12 cellular contexts compared by ENCODE assay signal in genomic region chr4:41177016-41177415, GRCh38. TPM values are rescaled to one million over a fixed set of nuclear protein-coding genes. Genes with fewer than 3 reads are reported as not detected.
A peak's percentile ranks its signal among the peaks of the same experiment; 100 is the strongest.
DNase-seq lines count a peak whose midpoint lies in the region; ATAC-seq, FAIRE-seq and TF ChIP-seq lines count a peak whose summit lies in the region.
"Had no signal": no experiment of that assay in that cellular context is flagged by ENCODE, and none has a peak within 500 bp of the region (broad histone marks: within the 10 kb centered on the region; RNA-seq: fewer than 3 reads in every experiment).

No MANE protein-coding gene starts in this region.

- H2AFZ ChIP-seq in HepG2 (ENCODE audit: low read length), result no peak overlapping the region

- ATAC-seq in HepG2, result peak; percentile 94

- H3K9me3 ChIP-seq in HepG2 (ENCODE audit: low read length) (no peaks in the 10 kb centered on the region), ovary (no peaks in the 10 kb centered on the region), Peyer's patch (no peaks in the 10 kb centered on the region)

- no TSS peak for BruUV-seq in HepG2 (replicated peaks; lab: Mats Ljungman, UMichigan)

- no peaks in the 10 kb centered on the region for H3K36me3 ChIP-seq in HepG2 (replicated peaks in 1 of 2; ENCODE audit: control insufficient read depth in 1 of 2, insufficient read depth in 2 of 2, low read length in 2 of 2)
- H3K36me3 ChIP-seq in ovary, result no peaks in the 10 kb centered on the region
- no peaks in the 10 kb centered on the region for H3K36me3 ChIP-seq in Peyer's patch

- TF ChIP-seq EP300 in HepG2 (IDR thresholded peaks at IDR 0.05; ENCODE audit: low read depth in 2 of 2, low read length in 2 of 2), result no peak
- TF ChIP-seq EP300 in HepG2 (CRISPR knock-in tag; IDR thresholded peaks at IDR 0.05; ENCODE audit: borderline replicate concordance), result no peak
- TF ChIP-seq EP300 in ovary (IDR thresholded peaks at IDR 0.05), result no peak

- TF ChIP-seq RAD21 in HepG2 (CRISPR knock-in tag; IDR thresholded peaks at IDR 0.05), result no peak

- H3K4me3 ChIP-seq in AG04449 (ENCODE audit: low read depth, low read length) (no peak overlapping the region), HepG2 (replicated peaks in 1 of 3; ENCODE audit: insufficient read depth in 1 of 3, low read depth in 2 of 3, low read length in 3 of 3) (peak overlapping the region in 1 of 3 experiments; percentile 22; a peak in 3 of 6 replicates), ovary (no peak overlapping the region), Peyer's patch (no peak overlapping the region)

- TF ChIP-seq CTCF in AG04449 (IDR thresholded peaks at IDR 0.05; ENCODE audit: insufficient read depth, low read length, missing control alignments) (peak; percentile 22), HepG2 (CRISPR knock-in tag; IDR thresholded peaks at IDR 0.05) (peak; percentile 36), ovary (IDR thresholded peaks at IDR 0.05) (no peak), Peyer's patch (IDR thresholded peaks at IDR 0.05) (no peak)

- peak overlapping the region; percentile 21; the same call in 1 of the 2 replicates for H3K9ac ChIP-seq in HepG2 (ENCODE audit: insufficient read depth, low read depth, low read length)

- peak overlapping the region; percentile 70 for H3K27ac ChIP-seq in cingulate gyrus (ENCODE audit: low read depth, low read length)
- H3K27ac ChIP-seq in HepG2 (ENCODE audit: extremely low read length, insufficient read depth, low read length), result peak overlapping the region; percentile 66
- H3K27ac ChIP-seq in ovary, result no peak overlapping the region
- no peak overlapping the region for H3K27ac ChIP-seq in Peyer's patch

- H3K4me1 ChIP-seq in HepG2 (ENCODE audit: insufficient read depth, low read length) (peaks cover 65% of the 10 kb centered on the region), ovary (ENCODE audit: insufficient read depth) (peaks cover 12% of the 10 kb centered on the region), Peyer's patch (peaks cover 0 to 18% (median 0%) of the 10 kb centered on the region in 4 donors)

- FAIRE-seq in HepG2 (lab: Jason Lieb, UNC), result peak; percentile 63
- FAIRE-seq: TTC549 had no signal

- DNase-seq in AG04449 (ENCODE audit: low read depth, low spot score) (no peak), HS-5 (ENCODE audit: low read depth) (peak; percentile 52), HepG2 (ENCODE audit: low spot score) (peak; percentile 80), ovary (no peak), posterior cingulate gyrus (no peak), cerebellar cortex (ENCODE audit: low spot score) (no peak), Peyer's patch (no peak)
- DNase-seq: activated naive CD8-positive, alpha-beta T cell treated with anti-CD3 and anti-CD28 coated beads for 36 hours; NCI-H2029 treated with DMSO at 0.1 percent for 48 hours; stimulated activated CD4-positive, alpha-beta T cell treated with anti-CD3 and anti-CD28 coated beads, Interleukin-2, amount 100 ng/mL, for 24 hours had no signal

- H3K27me3 ChIP-seq in HepG2 (ENCODE audit: control insufficient read depth in 1 of 2, insufficient read depth in 2 of 2, low read length in 2 of 2) (no peaks in the 10 kb centered on the region), ovary (no peaks in the 10 kb centered on the region), Peyer's patch (no peaks in the 10 kb centered on the region)

- peaks cover 57% of the 10 kb centered on the region for H3K79me2 ChIP-seq in HepG2 (ENCODE audit: insufficient read depth, low read length)

- CTCF ChIA-PET in AG04449 (lab: Yijun Ruan, JAX), result interaction anchor here (0.8 to 2.2 kb wide), 12 partner anchors 9 to 252 kb away, joined by 3 to 11 read pairs (median 6); no protein-coding TSS in a partner anchor
- CTCF ChIA-PET in HepG2 (lab: Yijun Ruan, JAX; ENCODE audit: low intra/inter-chr PET ratio, low total read pairs), result interaction anchor here (1.4 kb wide), 1 partner anchor 37 kb away, joined by 4 read pairs; the partner anchor contains the start of gene APBB2

- H3K4me2 ChIP-seq in HepG2 (ENCODE audit: low read depth, low read length), result peak overlapping the region; percentile 70

- in situ Hi-C loops in HepG2 (cut with HindIII; ENCODE audit: extremely low pct_ligation_motif_present, low pct_unique_long_range_greater_than_20kb), result no loop called here

- POLR2A ChIA-PET in AG04449 (lab: Yijun Ruan, JAX), result interaction anchor here (0.6 to 2.0 kb wide), 6 partner anchors 17 to 187 kb away, joined by 3 to 8 read pairs (median 5); no protein-coding TSS in a partner anchor
- POLR2A ChIA-PET in HepG2 (lab: Yijun Ruan, JAX), result interaction anchor here (0.7 to 1.2 kb wide), 5 partner anchors 16 to 39 kb away, joined by 3 to 4 read pairs (median 3); partner anchors contain the start of gene APBB2

- no peak for TF ChIP-seq POLR2A in HepG2 (IDR thresholded peaks at IDR 0.05; ENCODE audit: insufficient read depth in 1 of 2, low read depth in 2 of 2, low read length in 2 of 2)
- no peak for TF ChIP-seq POLR2A in ovary (IDR thresholded peaks at IDR 0.05)
- no peak for TF ChIP-seq POLR2A in Peyer's patch (IDR thresholded peaks at IDR 0.05)

- no peaks in the 10 kb centered on the region for H4K20me1 ChIP-seq in HepG2 (ENCODE audit: insufficient read depth, low read length)

- intact Hi-C loops in HepG2 (cut with micrococcal nuclease; ENCODE audit: unreplicated experiment), result loop anchor here (5.0 kb wide), 1 partner anchor 35 kb away; the partner anchor contains the start of gene APBB2
- intact Hi-C loops in ovary (cut with DNase I), result no loop called here
- intact Hi-C loops in posterior cingulate gyrus (cut with DNase I), result no loop called here

TF ChIP-seq in HepG2, 621 proteins besides CTCF, POLR2A, EP300 and RAD21 (continues in another document):
- TF ChIP-seq ZNF263 (CRISPR knock-in tag; IDR thresholded peaks at IDR 0.05) (no peak), FOSL1 (CRISPR knock-in tag; IDR thresholded peaks at IDR 0.05; ENCODE audit: borderline replicate concordance) (peak; percentile 50; the same call in 1 of the 2 replicates), TEAD3 (CRISPR knock-in tag; optimal IDR thresholded peaks at IDR 0.05; ENCODE audit: borderline replicate concordance) (peak; percentile 50), U2AF2 (IDR thresholded peaks at IDR 0.05; ENCODE audit: low read depth, low read length) (no peak), ZNF781 (CRISPR knock-in tag; IDR thresholded peaks at IDR 0.05; ENCODE audit: borderline replicate concordance, not compliant biosample characterization) (no peak), DPF2 (CRISPR knock-in tag; IDR thresholded peaks at IDR 0.05; ENCODE audit: borderline replicate concordance, low read depth) (no peak), ZNF556 (CRISPR knock-in tag; IDR thresholded peaks at IDR 0.05; ENCODE audit: borderline replicate concordance) (0 out of 2 replicates have a peak, but pooled peaks have one; percentile 33), NPAS2 (CRISPR knock-in tag; IDR thresholded peaks at IDR 0.05; ENCODE audit: borderline replicate concordance) (no peak), NR2F6 (IDR thresholded peaks at IDR 0.05) (0 out of 2 replicates have a peak, but pooled peaks have one; percentile 24), NR2F6 (CRISPR knock-in tag; IDR thresholded peaks at IDR 0.05) (0 out of 2 replicates have a peak, but pooled peaks have one; percentile 13), HDAC2 (CRISPR knock-in tag; IDR thresholded peaks at IDR 0.05) (0 out of 2 replicates have a peak, but pooled peaks have one; percentile 36), ZNF329 (CRISPR knock-in tag; IDR thresholded peaks at IDR 0.05; ENCODE audit: low read depth) (no peak)
- TF ChIP-seq, protein P1, sequence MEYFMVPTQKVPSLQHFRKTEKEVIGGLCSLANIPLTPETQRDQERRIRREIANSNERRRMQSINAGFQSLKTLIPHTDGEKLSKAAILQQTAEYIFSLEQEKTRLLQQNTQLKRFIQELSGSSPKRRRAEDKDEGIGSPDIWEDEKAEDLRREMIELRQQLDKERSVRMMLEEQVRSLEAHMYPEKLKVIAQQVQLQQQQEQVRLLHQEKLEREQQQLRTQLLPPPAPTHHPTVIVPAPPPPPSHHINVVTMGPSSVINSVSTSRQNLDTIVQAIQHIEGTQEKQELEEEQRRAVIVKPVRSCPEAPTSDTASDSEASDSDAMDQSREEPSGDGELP (IDR thresholded peaks at IDR 0.05; ENCODE audit: borderline replicate concordance, low read depth), result peak; percentile 67; the same call in 1 of the 2 replicates

RNA-seq across cellular contexts. Expression of gene APBB2, which starts 37.3 kb away (rescaled TPM):
- total RNA-seq in HepG2 (2016; rRNA removed; fragmentation: Illumina TruSeq; extraction: Trizol) (17.0 and 19.7 TPM in 2 replicates), ovary (100 to 1,000 TPM in 4 of 7 donors, 10 to 100 TPM in 3; 73.4 to 163 (median 101) TPM), Peyer's patch (10 to 100 TPM; 47.5 to 99.9 (median 57.5) TPM)
- total RNA-seq in HepG2 (2016; cell fraction: cytosol; rRNA removed; fragmentation: Illumina TruSeq; extraction: Trizol; ENCODE audit: low read depth), result 14.9 and 15.5 TPM in 2 replicates
- total RNA-seq in HepG2 (2016; cell fraction: insoluble cytoplasmic fraction; rRNA removed; fragmentation: Illumina TruSeq; extraction: Trizol), result 17.3 and 17.6 TPM in 2 replicates
- total RNA-seq in HepG2 (2016; cell fraction: membrane; rRNA removed; fragmentation: Illumina TruSeq; extraction: Trizol), result 11.9 and 12.0 TPM in 2 replicates
- total RNA-seq in HepG2 (2016; cell fraction: nucleus; rRNA removed; fragmentation: Illumina TruSeq; extraction: Trizol), result 35.0 and 35.4 TPM in 2 replicates
- polyA plus RNA-seq in HepG2 (2011; rRNA removed) (9.7 and 11.7 TPM in 2 replicates), ovary (10 to 100 TPM; 30.9 to 76.7 TPM)
- polyA plus RNA-seq in HepG2 (2011; cell fraction: cytosol; rRNA removed), result 10.4 and 11.7 TPM in 2 replicates
- 20.4 and 21.7 TPM in 2 replicates for polyA plus RNA-seq in HepG2 (2011; cell fraction: nucleus; rRNA removed)
- polyA plus RNA-seq in HepG2 (2012), result 8.9 and 9.8 TPM in 2 replicates
- polyA plus RNA-seq in HepG2 (2016; cell fraction: cytosol; fragmentation: Illumina TruSeq; extraction: Trizol; ENCODE audit: low read depth), result 0.61 and 0.73 TPM in 2 replicates
- polyA plus RNA-seq in HepG2 (2016; cell fraction: insoluble cytoplasmic fraction; fragmentation: Illumina TruSeq; extraction: Trizol; ENCODE audit: low read depth), result 12.6 and 12.9 TPM in 2 replicates
- 3.0 and 3.5 TPM in 2 replicates for polyA plus RNA-seq in HepG2 (2016; cell fraction: membrane; fragmentation: Illumina TruSeq; extraction: Trizol; ENCODE audit: low read depth)
- polyA plus RNA-seq in HepG2 (2016; cell fraction: nucleus; fragmentation: Illumina TruSeq; extraction: Trizol; ENCODE audit: insufficient read depth, low read depth), result 17.6 and 19.8 TPM in 2 replicates
- polyA minus RNA-seq in HepG2 (2011; rRNA and poly(A)+ RNA removed; ENCODE audit: low replicate concordance), result 15.2 and 41.3 TPM in 2 replicates
- polyA minus RNA-seq in HepG2 (2011; cell fraction: cytosol; rRNA and poly(A)+ RNA removed), result 12.6 and 12.7 TPM in 2 replicates
- polyA minus RNA-seq in HepG2 (2011; cell fraction: nucleus; rRNA and poly(A)+ RNA removed), result 42.4 and 49.7 TPM in 2 replicates

Comparison
In these comparisons a context has a peak if more than half of its experiments do, and no peak if none do; other contexts are left out.
1. DNase-seq: peak in HS-5 (single experiment) and HepG2 (single experiment); none in AG04449 (single experiment), ovary (0 of 5), posterior cingulate gyrus (0 of 10), cerebellar cortex (single experiment) and Peyer's patch (0 of 3).
2. CTCF ChIP-seq: peak in AG04449 (single experiment) and HepG2 (single experiment); none in ovary (0 of 3) and Peyer's patch (0 of 6).
3. H3K27ac ChIP-seq: peak in cingulate gyrus (single experiment) and HepG2 (single experiment); none in ovary (0 of 2) and Peyer's patch (0 of 4).